Comparison of ENCODE assay signal across 24 cellular contexts in the genomic region with DNA sequence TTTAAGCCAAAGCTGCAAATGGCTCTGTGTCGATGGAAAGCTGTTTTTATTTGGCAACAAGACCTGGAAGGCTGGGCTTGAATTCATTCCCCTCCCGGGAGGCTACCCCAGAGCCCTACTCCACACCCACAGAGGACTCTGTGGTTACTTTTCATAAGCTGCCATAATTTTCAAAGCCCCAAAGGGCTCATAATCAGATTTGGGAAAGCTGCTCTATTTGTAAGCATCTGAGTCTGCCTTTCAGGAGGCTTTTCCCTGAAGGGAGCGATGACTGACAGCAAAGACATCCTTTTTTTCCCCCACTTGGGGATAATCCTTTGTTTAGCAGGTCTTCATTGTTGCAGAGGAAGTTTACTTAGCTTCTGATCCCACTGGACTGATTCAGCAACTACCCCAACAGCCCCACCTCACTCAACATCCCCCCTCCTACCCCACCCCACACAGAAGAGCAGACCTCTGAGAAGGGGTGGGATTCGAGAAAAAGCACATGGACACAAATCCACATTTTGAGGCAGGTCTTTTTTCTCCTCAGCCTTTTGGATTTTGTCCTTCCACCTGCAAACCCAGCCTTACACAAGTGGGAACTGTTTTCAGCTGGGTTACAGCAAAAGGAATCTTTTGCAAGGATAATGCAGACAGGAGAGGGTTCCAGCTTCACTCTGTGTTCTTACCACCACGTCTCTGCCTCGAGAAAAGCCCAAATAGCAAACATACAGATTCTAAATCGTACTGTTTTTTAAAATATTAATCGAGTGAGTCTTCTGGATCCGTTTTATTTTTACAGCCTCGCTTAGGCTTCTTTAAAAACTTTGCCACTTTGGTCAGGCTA.
DNase-seq lines count a peak whose midpoint lies in the region; ATAC-seq and TF ChIP-seq lines count a peak whose summit lies in the region.
"Had no signal": no experiment of that assay in that cellular context is flagged by ENCODE, and none has a peak within 500 bp of the region (broad histone marks: within the 10 kb centered on the region; RNA-seq: fewer than 3 reads in every experiment).

No MANE protein-coding gene starts in this region.

- H3K4me1 Mint-ChIP-seq in glutamatergic neuron (ENCODE audit: low read depth, unreplicated experiment): peaks cover 9% of the 10 kb centered on the region
- peaks cover 43% of the 10 kb centered on the region for H3K4me1 Mint-ChIP-seq in neural crest cell
- H3K4me1 Mint-ChIP-seq: CD8-positive, alpha-beta memory T cell; stimulated activated naive B cell treated with anti-CD40 and anti-IgM and Interleukin-4, amounts not matched to agents 10 μg/mL and 1 μg/mL and 100 μg/mL, for 72 hours had no signal

- H3K4me3 Mint-ChIP-seq in glutamatergic neuron (ENCODE audit: unreplicated experiment) (no peak overlapping the region), neural crest cell (peak overlapping the region; percentile 38)
- H3K4me3 Mint-ChIP-seq: CD8-positive, alpha-beta memory T cell; effector memory CD8-positive, alpha-beta T cell; stimulated activated naive B cell treated with anti-CD40 and anti-IgM and Interleukin-4, amounts not matched to agents 10 μg/mL and 1 μg/mL and 100 μg/mL, for 72 hours had no signal

- H3K36me3 ChIP-seq in adipocyte (ENCODE audit: control insufficient read depth, insufficient read depth, low read length, severe bottlenecking): no peaks in the 10 kb centered on the region

- H3K4me3 ChIP-seq in AG10803 (ENCODE audit: low read length) (no peak overlapping the region), adipocyte (ENCODE audit: low read length) (no peak overlapping the region)
- H3K4me3 ChIP-seq: psoas muscle had no signal

- H3K27me3 Mint-ChIP-seq in glutamatergic neuron (ENCODE audit: unreplicated experiment): peaks cover 5% of the 10 kb centered on the region
- no peaks in the 10 kb centered on the region for H3K27me3 Mint-ChIP-seq in neural crest cell (ENCODE audit: low read depth)

- no peak for TF ChIP-seq CTCF in AG10803 (conservative IDR thresholded peaks at IDR 0.05; ENCODE audit: low read length)
- TF ChIP-seq CTCF in glutamatergic neuron (IDR thresholded peaks at IDR 0.05; ENCODE audit: partially characterized antibody, unreplicated experiment): no peak
- no peak for TF ChIP-seq CTCF in neural crest cell (conservative IDR thresholded peaks at IDR 0.05)

- H3K27ac Mint-ChIP-seq in glutamatergic neuron (ENCODE audit: unreplicated experiment): peak overlapping the region; percentile 59
- peak overlapping the region; percentile 66 for H3K27ac Mint-ChIP-seq in neural crest cell (ENCODE audit: unreplicated experiment)
- H3K27ac Mint-ChIP-seq in activated naive CD4-positive, alpha-beta T cell treated with anti-CD3 and anti-CD28 coated beads, Interleukin-2, amount 50 U/mL, for 72 hours: no peak overlapping the region
- H3K27ac Mint-ChIP-seq: CD8-positive, alpha-beta memory T cell; effector memory CD8-positive, alpha-beta T cell; stimulated activated naive B cell treated with anti-CD40 and anti-IgM and Interleukin-4, amounts not matched to agents 10 μg/mL and 1 μg/mL and 100 μg/mL, for 72 hours had no signal

- no peak overlapping the region for H3K9ac ChIP-seq in adipocyte (ENCODE audit: low read length)

- H3K36me3 Mint-ChIP-seq in glutamatergic neuron (ENCODE audit: unreplicated experiment) (peaks cover 5% of the 10 kb centered on the region), neural crest cell (ENCODE audit: low read depth) (no peaks in the 10 kb centered on the region)
- peaks cover 0 to 6% of the 10 kb centered on the region in 2 donors for H3K36me3 Mint-ChIP-seq in activated naive CD4-positive, alpha-beta T cell treated with anti-CD3 and anti-CD28 coated beads, Interleukin-2, amount 50 U/mL, for 72 hours
- H3K36me3 Mint-ChIP-seq: CD8-positive, alpha-beta memory T cell; stimulated activated naive B cell treated with anti-CD40 and anti-IgM and Interleukin-4, amounts not matched to agents 10 μg/mL and 1 μg/mL and 100 μg/mL, for 72 hours had no signal

- peaks cover 7% of the 10 kb centered on the region for H3K9me3 ChIP-seq in adipocyte (ENCODE audit: control insufficient read depth, low read length)
- H3K9me3 ChIP-seq: psoas muscle had no signal

- H3K4me1 ChIP-seq in adipocyte (ENCODE audit: control insufficient read depth, insufficient read depth, low read length): peaks cover 26% of the 10 kb centered on the region
- H3K4me1 ChIP-seq: psoas muscle had no signal

- H3K9me3 Mint-ChIP-seq in glutamatergic neuron (ENCODE audit: unreplicated experiment): no peaks in the 10 kb centered on the region
- H3K9me3 Mint-ChIP-seq in neural crest cell: no peaks in the 10 kb centered on the region
- H3K9me3 Mint-ChIP-seq in activated naive CD4-positive, alpha-beta T cell treated with anti-CD3 and anti-CD28 coated beads, Interleukin-2, amount 50 U/mL, for 72 hours: no peaks in the 10 kb centered on the region
- H3K9me3 Mint-ChIP-seq: effector memory CD8-positive, alpha-beta T cell; stimulated activated naive B cell treated with anti-CD40 and anti-IgM and Interleukin-4, amounts not matched to agents 10 μg/mL and 1 μg/mL and 100 μg/mL, for 72 hours had no signal

- ATAC-seq in activated naive CD4-positive, alpha-beta T cell treated with anti-CD3 and anti-CD28 coated beads, Interleukin-2, amount 50 U/mL, for 72 hours: no peak
- ATAC-seq: effector memory CD8-positive, alpha-beta T cell; left lobe of liver; stimulated activated naive B cell treated with anti-CD40 and anti-IgM and Interleukin-4, amounts not matched to agents 10 μg/mL and 1 μg/mL and 100 μg/mL, for 72 hours had no signal

- DNase-seq in AG10803 (ENCODE audit: low read depth): peak; percentile 72
- peak; percentile 45 for DNase-seq in adipocyte (ENCODE audit: low read depth)
- DNase-seq in glutamatergic neuron: no peak
- DNase-seq in neural crest cell (ENCODE audit: low read depth, low spot score): no peak
- no peak for DNase-seq in activated naive CD4-positive, alpha-beta T cell treated with anti-CD3 and anti-CD28 coated beads, Interleukin-2, amount 50 U/mL, for 72 hours (ENCODE audit: low spot score in 2 of 2)
- no peak for DNase-seq in posterior cingulate gyrus
- no peak for DNase-seq in DMS79 treated with DMSO at 0.1 percent for 48 hours (lab: John Stamatoyannopoulos, UW)
- DNase-seq in activated T-cell treated with anti-CD3 and anti-CD28 coated beads, Interleukin-2, amount 50 U/mL, for 1 hour: no peak
- DNase-seq: activated CD4-positive, alpha-beta T cell treated with anti-CD3 and anti-CD28 coated beads for 48 hours; activated CD8-positive, alpha-beta memory T cell treated with anti-CD3 and anti-CD28 coated beads, Interleukin-2, amount 50 U/mL, for 4 hours; activated effector memory CD4-positive, alpha-beta T cell treated with anti-CD3 and anti-CD28 coated beads, Interleukin-2, amount 50 U/mL, for 16 hours; amygdala; CD8-positive, alpha-beta memory T cell; DND-41; effector memory CD8-positive, alpha-beta T cell; foreskin melanocyte; NCI-H1436; NCI-H2171 treated with DMSO at 0.1 percent for 48 hours; NK-92 treated with Interleukin-12 subunit alpha and Interleukin-12 subunit beta, amount 100 ng/mL, for 24 hours; psoas muscle; RPMI8226; stimulated activated naive B cell treated with anti-CD40 and anti-IgM and Interleukin-4, amounts not matched to agents 10 μg/mL and 1 μg/mL and 100 μg/mL, for 72 hours; SW 1271 had no signal

- peaks cover 5% of the 10 kb centered on the region for H3K27me3 ChIP-seq in adipocyte (replicated peaks; ENCODE audit: control insufficient read depth, insufficient read depth, low read length)

- intact Hi-C loops in posterior cingulate gyrus (cut with DNase I): no loop called here

Comparison
In these comparisons a context has a peak if more than half of its experiments do, and no peak if none do; other contexts are left out.
1. DNase-seq: peak in AG10803 (single experiment) and adipocyte (single experiment); none in glutamatergic neuron (single experiment), neural crest cell (single experiment), activated naive CD4-positive, alpha-beta T cell treated with anti-CD3 and anti-CD28 coated beads, Interleukin-2, amount 50 U/mL, for 72 hours (0 of 2), posterior cingulate gyrus (0 of 10), DMS79 treated with DMSO at 0.1 percent for 48 hours (single experiment) and activated T-cell treated with anti-CD3 and anti-CD28 coated beads, Interleukin-2, amount 50 U/mL, for 1 hour (single experiment).
2. H3K27ac Mint-ChIP-seq: peak in glutamatergic neuron (single experiment) and neural crest cell (single experiment); none in activated naive CD4-positive, alpha-beta T cell treated with anti-CD3 and anti-CD28 coated beads, Interleukin-2, amount 50 U/mL, for 72 hours (0 of 2).